Comparison of ENCODE assay signal across 8 cellular contexts in genomic region chr14:103910262-103910935, GRCh38. TPM values are rescaled to one million over a fixed set of nuclear protein-coding genes. Genes with fewer than 3 reads are reported as not detected.
DNase-seq lines count a peak whose midpoint lies in the region; ATAC-seq and TF ChIP-seq lines count a peak whose summit lies in the region.

No MANE protein-coding gene starts in this region.

- ATAC-seq in HCT116 (peak; percentile 100), left lung (peak; percentile 100), HG02885 (IDR thresholded peaks at IDR 0.05; ENCODE audit: poor library complexity, unreplicated experiment) (no peak)

- peak overlapping the region; percentile 49 for H3K4me2 ChIP-seq in HCT116 (ENCODE audit: low read length)

- BruUV-seq in HCT116 (replicated peaks; lab: Mats Ljungman, UMichigan): no TSS peak

- H3K27ac ChIP-seq in HCT116 (ENCODE audit: low read depth, low read length) (peak overlapping the region; percentile 49), left lung (no peak overlapping the region)

- peak overlapping the region; percentile 29 for H3K9ac ChIP-seq in HCT116 (ENCODE audit: low read length)

- H2AFZ ChIP-seq in HCT116 (ENCODE audit: low read depth, low read length, poor library complexity, severe bottlenecking): no peak overlapping the region

- H3K27me3 Mint-ChIP-seq in dendritic cell treated with granulocyte-macrophage colony-stimulating factor and Interleukin-4, amounts not matched to agents 40 ng/mL and 50 ng/mL, for 4 days: peaks cover 3% of the 10 kb centered on the region

- POLR2A ChIA-PET in HCT116 (lab: Charles Lee): interaction anchor here (1.0 kb wide), 1 partner anchor 12 kb away, joined by 3 read pairs; no protein-coding TSS in a partner anchor

- TF ChIP-seq RAD21 in HCT116 (IDR thresholded peaks at IDR 0.05; ENCODE audit: low read depth): peak; percentile 97

- intact Hi-C loops in HCT116 (cut with micrococcal nuclease): loop anchor here (1.0 kb wide), 3 partner anchors 9 to 189 kb away; no protein-coding TSS in a partner anchor
- intact Hi-C loops in dendritic cell treated with granulocyte-macrophage colony-stimulating factor and Interleukin-4, amounts not matched to agents 40 ng/mL and 50 ng/mL, for 4 days (cut with micrococcal nuclease): loop anchor here (5.0 kb wide), 1 partner anchor 103 kb away; no protein-coding TSS in a partner anchor
- intact Hi-C loops in left lung (cut with DNase I): loop anchor here in 1 of 2 donors (10.0 kb wide), 1 partner anchor 106 kb away; no protein-coding TSS in a partner anchor

- H3K36me3 ChIP-seq in HCT116 (ENCODE audit: control insufficient read depth in 1 of 2, insufficient read depth in 2 of 2, low read length in 2 of 2): peaks cover 24 to 26% of the 10 kb centered on the region in 2 experiments; a peak in 3 of 4 replicates
- H3K36me3 ChIP-seq in left lung: peaks cover 0 to 52% of the 10 kb centered on the region in 2 donors

- TF ChIP-seq CTCF in HCT116 (IDR thresholded peaks at IDR 0.05 in 2 of 3, conservative IDR thresholded peaks at IDR 0.05 in 1 of 3; ENCODE audit: borderline replicate concordance in 1 of 3, insufficient read depth in 1 of 3, low read depth in 2 of 3, low read length in 2 of 3): peak; percentile 87 to 94 (median 87)
- TF ChIP-seq CTCF in left lung (IDR thresholded peaks at IDR 0.05): peak; percentile 63 to 69

- TF ChIP-seq POLR2A in HCT116 (IDR thresholded peaks at IDR 0.05; ENCODE audit: borderline replicate concordance, extremely low read depth, insufficient read depth, insufficient read length): no peak

- peaks cover 4% of the 10 kb centered on the region; the same call in 1 of the 2 replicates for H4K20me1 ChIP-seq in HCT116 (ENCODE audit: insufficient read depth)

- peaks cover 19% of the 10 kb centered on the region; the same call in 1 of the 2 replicates for H3K79me2 ChIP-seq in HCT116 (ENCODE audit: insufficient read depth, low read length)

- H3K4me3 ChIP-seq in HCT116 (replicated peaks in 1 of 2; ENCODE audit: low read depth in 1 of 2, low read length in 2 of 2) (0 out of 4 replicates have a peak overlapping the region, but pooled peaks of 1 of the 2 experiments have one; percentile 4), left lung (no peak overlapping the region)

- H3K27me3 ChIP-seq in HCT116 (ENCODE audit: insufficient read depth, low read length): no peaks in the 10 kb centered on the region
- H3K27me3 ChIP-seq in left lung: no peaks in the 10 kb centered on the region

- H3K9me3 Mint-ChIP-seq in dendritic cell treated with granulocyte-macrophage colony-stimulating factor and Interleukin-4, amounts not matched to agents 40 ng/mL and 50 ng/mL, for 4 days: no peaks in the 10 kb centered on the region

- H3K9me2 ChIP-seq in HCT116 (ENCODE audit: insufficient read depth): no peaks in the 10 kb centered on the region

- H3K4me3 Mint-ChIP-seq in dendritic cell treated with granulocyte-macrophage colony-stimulating factor and Interleukin-4, amounts not matched to agents 40 ng/mL and 50 ng/mL, for 4 days: peak overlapping the region; percentile 11

- peaks cover 14% of the 10 kb centered on the region for H3K4me1 Mint-ChIP-seq in dendritic cell treated with granulocyte-macrophage colony-stimulating factor and Interleukin-4, amounts not matched to agents 40 ng/mL and 50 ng/mL, for 4 days (ENCODE audit: low read depth)

- CTCF ChIA-PET in HCT116 (lab: Charles Lee): interaction anchor here (0.8 to 1.7 kb wide), 8 partner anchors 10 to 102 kb away, joined by 3 to 25 read pairs (median 4); partner anchors contain the start of gene RD3L

- H3K9me3 ChIP-seq in HCT116 (ENCODE audit: control insufficient read depth in 1 of 2, insufficient read depth in 1 of 2, low read depth in 1 of 2, low read length in 2 of 2) (no peaks in the 10 kb centered on the region), left lung (no peaks in the 10 kb centered on the region)

- peaks cover 5 to 11% of the 10 kb centered on the region in 2 experiments; a peak in 3 of 4 replicates for H3K4me1 ChIP-seq in HCT116 (ENCODE audit: control insufficient read depth in 1 of 2, insufficient read depth in 2 of 2, low read length in 2 of 2)
- H3K4me1 ChIP-seq in left lung: peaks cover 0 to 11% of the 10 kb centered on the region in 2 donors

- RAD21 ChIA-PET in HCT116 (lab: Charles Lee; ENCODE audit: low non-redundant PET in 1 of 2, low total read pairs in 2 of 2, uncharacterized antibody in 2 of 2, unreplicated experiment in 2 of 2): interaction anchor here (0.9 to 1.1 kb wide), 4 partner anchors 63 to 102 kb away, joined by 3 to 5 read pairs (median 4); partner anchors contain the start of gene PPP1R13B (in 1 of the 2)

- H3K36me3 Mint-ChIP-seq in dendritic cell treated with granulocyte-macrophage colony-stimulating factor and Interleukin-4, amounts not matched to agents 40 ng/mL and 50 ng/mL, for 4 days (ENCODE audit: low read depth): peaks cover 61% of the 10 kb centered on the region

- H3K27ac Mint-ChIP-seq in dendritic cell treated with granulocyte-macrophage colony-stimulating factor and Interleukin-4, amounts not matched to agents 40 ng/mL and 50 ng/mL, for 4 days: no peak overlapping the region

- DNase-seq in C1 segment of cervical spinal cord (lab: John Stamatoyannopoulos, UW) (peak in 12 of 14 donors; percentile 6 to 90 (median 28)), HCT116 (ENCODE audit: low read depth, low spot score) (peak; percentile 86), NCI-H345 treated with DMSO at 0.1 percent for 48 hours (lab: John Stamatoyannopoulos, UW; ENCODE audit: unreplicated experiment) (peak; percentile 67), left lung (peak; percentile 89)
- DNase-seq in activated CD4-positive, alpha-beta T cell treated with anti-CD3 and anti-CD28 coated beads, Interleukin-2, amount 50 U/mL, for 1 hour: peak; percentile 67
- peak; percentile 78 for DNase-seq in stimulated activated CD4-positive, alpha-beta T cell treated with anti-CD3 and anti-CD28 coated beads, Interleukin-4, amount 100 ng/mL, for 24 hours

TF ChIP-seq in HCT116, 20 proteins besides CTCF, POLR2A, EP300 and RAD21:
- peak; percentile 18 for TF ChIP-seq POLR2AphosphoS5 (IDR thresholded peaks at IDR 0.05; ENCODE audit: low read depth, low read length)
- no peak for TF ChIP-seq SRF (IDR thresholded peaks at IDR 0.05; ENCODE audit: low read depth)
- peak; percentile 39 for TF ChIP-seq YY1 (IDR thresholded peaks at IDR 0.05; ENCODE audit: extremely low read depth, insufficient replicate concordance, low read depth, low read length)
- peak; percentile 58 for TF ChIP-seq MAX (IDR thresholded peaks at IDR 0.05)
- peak; percentile 19 for TF ChIP-seq TCF7L2 (IDR thresholded peaks at IDR 0.05; ENCODE audit: borderline replicate concordance, extremely low read depth, insufficient read depth, insufficient read length)
- TF ChIP-seq EGR1 (IDR thresholded peaks at IDR 0.05; ENCODE audit: low read depth): peak; percentile 88
- no peak for TF ChIP-seq ZBTB33 (IDR thresholded peaks at IDR 0.05; ENCODE audit: extremely low read depth, insufficient replicate concordance, low read length)

RNA-seq across cellular contexts. Expression of gene TDRD9, which starts 17.9 kb away (rescaled TPM):
- total RNA-seq in HCT116 (2021; ENCODE audit: unreplicated experiment) (not detected), left lung (1 to 10 TPM; 5.4 to 9.1 TPM)
- polyA plus RNA-seq in HCT116 (2012): not detected in 2 replicates

RNA-seq across cellular contexts. Expression of gene RD3L, which starts 31.9 kb away (rescaled TPM):
- total RNA-seq in HCT116 (2021; ENCODE audit: unreplicated experiment) (not detected), left lung (not detected)
- not detected in 2 replicates for polyA plus RNA-seq in HCT116 (2012)

Comparison
In these comparisons a context has a peak if more than half of its experiments do, and no peak if none do; other contexts are left out.
1. DNase-seq: peak in every context shown above with its lines; median percentile 89 in left lung; 86 in HCT116; 78 in stimulated activated CD4-positive, alpha-beta T cell treated with anti-CD3 and anti-CD28 coated beads, Interleukin-4, amount 100 ng/mL, for 24 hours; 67 in NCI-H345 treated with DMSO at 0.1 percent for 48 hours; 67 in activated CD4-positive, alpha-beta T cell treated with anti-CD3 and anti-CD28 coated beads, Interleukin-2, amount 50 U/mL, for 1 hour; 28 in C1 segment of cervical spinal cord.